In the genomic region with DNA sequence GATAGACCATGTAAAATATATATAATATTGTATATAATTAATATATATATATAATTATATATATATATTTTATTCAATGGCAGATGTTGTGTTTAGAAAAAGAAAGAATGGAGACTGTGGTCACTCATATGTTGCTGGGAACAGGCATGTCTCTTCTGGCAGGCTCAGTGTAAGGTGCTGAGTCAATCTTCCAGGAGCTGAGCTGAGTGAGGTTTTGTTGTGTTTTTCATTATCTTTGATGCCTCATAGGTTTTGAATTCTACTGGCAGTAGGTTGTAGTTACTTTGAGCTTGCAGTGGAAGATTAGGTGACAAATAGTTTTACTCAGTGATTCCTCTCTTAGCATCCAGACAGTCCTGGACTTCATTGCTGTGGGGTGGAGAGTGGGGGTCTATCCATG, we compare ENCODE assay signal across 25 cellular contexts.
DNase-seq lines count a peak whose midpoint lies in the region; ATAC-seq, FAIRE-seq and TF ChIP-seq lines count a peak whose summit lies in the region.
"Had no signal": no experiment of that assay in that cellular context is flagged by ENCODE, and none has a peak within 500 bp of the region (broad histone marks: within the 10 kb centered on the region; RNA-seq: fewer than 3 reads in every experiment).

No MANE protein-coding gene starts in this region.

- H3K4me3 ChIP-seq in DND-41 (ENCODE audit: low read depth in 1 of 2, low read length in 2 of 2) (no peak overlapping the region), bronchial epithelial cell (ENCODE audit: low read depth, low read length) (no peak overlapping the region), right cardiac atrium (ENCODE audit: low read length) (no peak overlapping the region), right lobe of liver (no peak overlapping the region)
- H3K4me3 ChIP-seq: BLaER1, GM12878 had no signal

- TF ChIP-seq CTCF in DND-41 (IDR thresholded peaks at IDR 0.05; ENCODE audit: borderline replicate concordance, extremely low read depth, low read length, poor library complexity, severe bottlenecking) = no peak
- no peak for TF ChIP-seq CTCF in bronchial epithelial cell (IDR thresholded peaks at IDR 0.05; ENCODE audit: insufficient read depth, low read length, severe bottlenecking)
- TF ChIP-seq CTCF in foreskin keratinocyte (conservative IDR thresholded peaks at IDR 0.05) = no peak
- no peak for TF ChIP-seq CTCF in right lobe of liver (IDR thresholded peaks at IDR 0.05)

- DNase-seq in DND-41 (no peak), Daoy (ENCODE audit: low read depth) (peak; percentile 43), bronchial epithelial cell (ENCODE audit: low read depth) (peak; percentile 12), foreskin keratinocyte (peak; percentile 26 to 64), right cardiac atrium (no peak), right lobe of liver (no peak)
- no peak for DNase-seq in activated CD4-positive, alpha-beta T cell treated with anti-CD3 and anti-CD28 coated beads for 4 hours
- DNase-seq: 8988T; ACHN; BE2C; C1 segment of cervical spinal cord; CD4-positive, alpha-beta memory T cell; CD4-positive, CD25-positive, alpha-beta regulatory T cell; CD8-positive, alpha-beta memory T cell; COR-L47; DMS 273 treated with DMSO at 0.1 percent for 48 hours; DMS153; DMS53; DMS79; EL; GDM1 had no signal

- FAIRE-seq in bronchial epithelial cell (lab: Jason Lieb, UNC) = no peak
- FAIRE-seq: A204.1, GM12878, GM19239 had no signal

- H3K36me3 ChIP-seq in DND-41 (ENCODE audit: insufficient read depth, low read length) = no peaks in the 10 kb centered on the region
- H3K36me3 ChIP-seq in bronchial epithelial cell (ENCODE audit: control insufficient read depth, insufficient read depth, low read length) = no peaks in the 10 kb centered on the region
- H3K36me3 ChIP-seq in right lobe of liver = no peaks in the 10 kb centered on the region
- H3K36me3 ChIP-seq: BE2C, BLaER1 had no signal

- no peaks in the 10 kb centered on the region for H3K79me2 ChIP-seq in DND-41 (ENCODE audit: insufficient read depth, low read length)

- H3K9me3 ChIP-seq in DND-41 (ENCODE audit: insufficient read depth, low read length, severe bottlenecking) (peaks cover 2% of the 10 kb centered on the region), right cardiac atrium (ENCODE audit: control insufficient read depth, low read length) (peaks cover 4% of the 10 kb centered on the region), right lobe of liver (no peaks in the 10 kb centered on the region)
- H3K9me3 ChIP-seq: BE2C, BLaER1 had no signal

- H4K20me1 ChIP-seq in DND-41 (ENCODE audit: insufficient read depth, low read length) = no peaks in the 10 kb centered on the region
- H4K20me1 ChIP-seq: BLaER1 had no signal

- no peak overlapping the region for H3K9ac ChIP-seq in DND-41 (ENCODE audit: low read depth, low read length)
- H3K9ac ChIP-seq: BLaER1 had no signal

- H3K27me3 ChIP-seq in DND-41 (ENCODE audit: insufficient read depth, low read length, poor library complexity) (no peaks in the 10 kb centered on the region), bronchial epithelial cell (ENCODE audit: control insufficient read depth, insufficient read depth, low read length) (no peaks in the 10 kb centered on the region), foreskin keratinocyte (no peaks in the 10 kb centered on the region), right cardiac atrium (ENCODE audit: control insufficient read depth, insufficient read depth) (no peaks in the 10 kb centered on the region), right lobe of liver (no peaks in the 10 kb centered on the region)
- H3K27me3 ChIP-seq: BE2C, BLaER1 had no signal

- H3K4me2 ChIP-seq in DND-41 (ENCODE audit: insufficient read depth, low read length) = no peak overlapping the region
- H3K4me2 ChIP-seq: BLaER1 had no signal

- H3K27ac ChIP-seq in DND-41 (ENCODE audit: low read length) (no peak overlapping the region), foreskin keratinocyte (no peak overlapping the region), right cardiac atrium (ENCODE audit: low read length) (no peak overlapping the region), right lobe of liver (no peak overlapping the region)
- H3K27ac ChIP-seq: BLaER1 had no signal

- intact Hi-C loops in right cardiac atrium (cut with DNase I) = no loop called here
- intact Hi-C loops in right lobe of liver (cut with DNase I) = no loop called here

- H3K4me1 ChIP-seq in DND-41 (ENCODE audit: insufficient read depth, low read length) (peaks cover 12% of the 10 kb centered on the region; the same call in 1 of the 2 replicates), foreskin keratinocyte (no peaks in the 10 kb centered on the region), right cardiac atrium (ENCODE audit: control insufficient read depth, insufficient read depth, low read length) (no peaks in the 10 kb centered on the region), right lobe of liver (no peaks in the 10 kb centered on the region)
- H3K4me1 ChIP-seq: BE2C had no signal

- peak overlapping the region; percentile 19; the same call in 1 of the 2 replicates for H2AFZ ChIP-seq in DND-41 (ENCODE audit: low read depth, low read length)

- TF ChIP-seq POLR2A in right lobe of liver (IDR thresholded peaks at IDR 0.05) = no peak

- peak; percentile 62; the same call in 2 of the 3 replicates for ATAC-seq in DND-41 (ENCODE audit: insufficient read depth, low read depth)
- ATAC-seq in foreskin keratinocyte = peak; percentile 44
- no peak for ATAC-seq in right cardiac atrium
- ATAC-seq in right lobe of liver = no peak
- ATAC-seq: GM12878 had no signal

Comparison
In these comparisons a context has a peak if more than half of its experiments do, and no peak if none do; other contexts are left out.
1. ATAC-seq: peak in DND-41 (single experiment) and foreskin keratinocyte (single experiment); none in right cardiac atrium (0 of 2) and right lobe of liver (0 of 4).
2. DNase-seq: peak in Daoy (single experiment), bronchial epithelial cell (single experiment) and foreskin keratinocyte (2 of 2); none in DND-41 (single experiment), activated CD4-positive, alpha-beta T cell treated with anti-CD3 and anti-CD28 coated beads for 4 hours (0 of 2), right cardiac atrium (0 of 3) and right lobe of liver (0 of 3).